8 cellular contexts compared by ENCODE assay signal in genomic region chr1:51235611-51236547, GRCh38.
DNase-seq lines count a peak whose midpoint lies in the region; ATAC-seq and TF ChIP-seq lines count a peak whose summit lies in the region.

Gene RNF11 (plus strand): TSS chr1:51236273. CDS start chr1:51236757, 484 bp downstream.

- H3K4me3 ChIP-seq in choroid plexus epithelial cell (ENCODE audit: low read depth, low read length): peak within 1 kb of the TSS; percentile 95

- TF ChIP-seq POLR2A in GM19193 (IDR thresholded peaks at IDR 0.05; ENCODE audit: extremely low read depth, insufficient read depth, insufficient read length): peak; percentile 86

- ATAC-seq in HG03432 (IDR thresholded peaks at IDR 0.05; ENCODE audit: unreplicated experiment): peak; percentile 89

- peak; percentile 76 to 77 for DNase-seq in AML-193 (lab: John Stamatoyannopoulos, UW)
- DNase-seq in NCI-H510A (lab: John Stamatoyannopoulos, UW): peak; percentile 88
- DNase-seq in activated CD4-positive, alpha-beta T cell treated with anti-CD3 and anti-CD28 coated beads for 4 hours: peak; percentile 90 to 91
- DNase-seq in choroid plexus epithelial cell (ENCODE audit: low read depth): peak; percentile 93
- DNase-seq in kidney tubule cell (ENCODE audit: low spot score): peak; percentile 94
- DNase-seq in stimulated activated CD4-positive, alpha-beta T cell treated with anti-CD3 and anti-CD28 coated beads, Interleukin-1b, Interleukin-23, amount 100 ng/mL, for 1 hour (ENCODE audit: low read depth in 2 of 2): peak; percentile 72 to 82

- no peak for TF ChIP-seq CTCF in choroid plexus epithelial cell (conservative IDR thresholded peaks at IDR 0.05; ENCODE audit: low read depth, low read length)

Comparison
In these comparisons a context has a peak if more than half of its experiments do, and no peak if none do; other contexts are left out.
1. Peak in every context shown above with its lines: DNase-seq, ATAC-seq and H3K4me3 ChIP-seq.